1 cellular context compared by ENCODE assay signal in the genomic region with DNA sequence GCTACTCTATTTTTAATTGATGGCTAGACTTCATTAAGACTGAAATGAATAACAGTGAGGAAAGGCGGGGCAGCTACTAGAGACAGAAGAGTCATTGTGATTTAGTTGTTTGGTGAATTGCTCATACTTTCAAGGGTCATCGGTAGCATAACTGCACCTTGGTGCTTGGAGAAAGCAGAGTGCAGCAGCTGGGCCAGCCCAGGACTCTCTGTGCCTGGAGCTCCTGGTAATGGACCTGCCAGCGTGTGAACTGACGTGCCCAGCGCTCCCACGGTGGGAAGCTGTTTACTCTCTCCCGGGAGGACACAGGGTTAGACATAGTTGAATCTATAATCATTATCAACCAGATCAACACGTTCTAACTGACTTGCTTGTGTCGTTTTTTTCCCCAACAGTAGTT.
TF ChIP-seq lines count a peak whose summit lies in the region.

No MANE protein-coding gene starts in this region.

TF ChIP-seq in H1, 55 proteins besides CTCF, POLR2A, EP300 and RAD21 (continued from another document):
- TF ChIP-seq FOSL1 (IDR thresholded peaks at IDR 0.05; ENCODE audit: insufficient read depth, low read depth, low read length): no peak
- TF ChIP-seq, protein P1, sequence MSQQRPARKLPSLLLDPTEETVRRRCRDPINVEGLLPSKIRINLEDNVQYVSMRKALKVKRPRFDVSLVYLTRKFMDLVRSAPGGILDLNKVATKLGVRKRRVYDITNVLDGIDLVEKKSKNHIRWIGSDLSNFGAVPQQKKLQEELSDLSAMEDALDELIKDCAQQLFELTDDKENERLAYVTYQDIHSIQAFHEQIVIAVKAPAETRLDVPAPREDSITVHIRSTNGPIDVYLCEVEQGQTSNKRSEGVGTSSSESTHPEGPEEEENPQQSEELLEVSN (IDR thresholded peaks at IDR 0.05): no peak
- TF ChIP-seq KDM4A (IDR thresholded peaks at IDR 0.05; ENCODE audit: low read depth, low read length, severe bottlenecking): no peak
- no peak for TF ChIP-seq CHD1 (IDR thresholded peaks at IDR 0.05; ENCODE audit: low read depth, low read length)
- no peak for TF ChIP-seq ASH2L (IDR thresholded peaks at IDR 0.05; ENCODE audit: low read length)
